ENCODE assay signal across 12 cellular contexts in genomic region chr2:113734187-113734586, GRCh38. TPM values are rescaled to one million over a fixed set of nuclear protein-coding genes. Genes with fewer than 3 reads are reported as not detected.
DNase-seq lines count a peak whose midpoint lies in the region; ATAC-seq and TF ChIP-seq lines count a peak whose summit lies in the region.
"Had no signal": no experiment of that assay in that cellular context is flagged by ENCODE, and none has a peak within 500 bp of the region (broad histone marks: within the 10 kb centered on the region; RNA-seq: fewer than 3 reads in every experiment).

No MANE protein-coding gene starts in this region.

- peaks cover 49% of the 10 kb centered on the region for H3K36me3 Mint-ChIP-seq in activated B cell treated with CpG ODN at 0.5 μM for 24 hours (ENCODE audit: low read depth)

- H3K27ac Mint-ChIP-seq in activated B cell treated with CpG ODN at 0.5 μM for 24 hours = peak overlapping the region; percentile 30
- H3K27ac Mint-ChIP-seq: activated naive CD8-positive, alpha-beta T cell had no signal

- no peak for DNase-seq in activated B cell treated with CpG ODN at 0.5 μM for 24 hours
- no peak for DNase-seq in NCI-H69 (lab: John Stamatoyannopoulos, UW)
- no peak for DNase-seq in T-helper 1 cell
- DNase-seq: left ventricle myocardium inferior, NCI-H2171, T-helper 9 cell had no signal

- H3K4me3 Mint-ChIP-seq in activated B cell treated with CpG ODN at 0.5 μM for 24 hours = no peak overlapping the region
- H3K4me3 Mint-ChIP-seq: activated naive CD8-positive, alpha-beta T cell had no signal

- peaks cover 6% of the 10 kb centered on the region for H3K4me1 Mint-ChIP-seq in activated B cell treated with CpG ODN at 0.5 μM for 24 hours

- POLR2A ChIA-PET in activated B cell treated with CpG ODN at 0.5 μM for 24 hours (lab: Charles Lee) = interaction anchor here (1.0 kb wide), 1 partner anchor 23 kb away, joined by 3 read pairs; no protein-coding TSS in a partner anchor

- CTCF ChIA-PET in activated B cell treated with CpG ODN at 0.5 μM for 24 hours (lab: Charles Lee) = no interaction called here

- intact Hi-C loops in activated B cell treated with CpG ODN at 0.5 μM for 24 hours (cut with micrococcal nuclease) = no loop called here

- H3K9me3 Mint-ChIP-seq in activated B cell treated with CpG ODN at 0.5 μM for 24 hours = no peaks in the 10 kb centered on the region

- no peak for TF ChIP-seq CTCF in activated B cell treated with CpG ODN at 0.5 μM for 24 hours (IDR thresholded peaks at IDR 0.05)

- ATAC-seq in GM18858 (IDR thresholded peaks at IDR 0.05; ENCODE audit: unreplicated experiment) = peak; percentile 80
- peak; percentile 91 for ATAC-seq in GM21381 (IDR thresholded peaks at IDR 0.05; ENCODE audit: unreplicated experiment)
- ATAC-seq in HG02938 (IDR thresholded peaks at IDR 0.05; ENCODE audit: unreplicated experiment) = peak; percentile 52
- ATAC-seq in activated B cell treated with CpG ODN at 0.5 μM for 24 hours (ENCODE audit: low read depth) = peak; percentile 77
- ATAC-seq in HG03521 (IDR thresholded peaks at IDR 0.05; ENCODE audit: unreplicated experiment) = no peak
- ATAC-seq: Panc1 had no signal

- no peaks in the 10 kb centered on the region for H3K27me3 Mint-ChIP-seq in activated B cell treated with CpG ODN at 0.5 μM for 24 hours
- H3K27me3 Mint-ChIP-seq: activated naive CD8-positive, alpha-beta T cell had no signal

RNA-seq across cellular contexts. Expression of gene SLC35F5, which starts 22.3 kb away (rescaled TPM):
- 34.3 and 48.3 TPM in 2 replicates for total RNA-seq in activated B cell treated with CpG ODN at 0.5 μM for 24 hours
